ENCODE assay signal across 8 cellular contexts in genomic region chr11:36376888-36377758, GRCh38.
DNase-seq lines count a peak whose midpoint lies in the region; ATAC-seq, FAIRE-seq and TF ChIP-seq lines count a peak whose summit lies in the region.

No MANE protein-coding gene starts in this region.

- ATAC-seq in HG03159 (IDR thresholded peaks at IDR 0.05; ENCODE audit: unreplicated experiment) = peak; percentile 47
- no peak for ATAC-seq in HG03139 (IDR thresholded peaks at IDR 0.05; ENCODE audit: unreplicated experiment)

- peak; percentile 51 for TF ChIP-seq CTCF in GM12864 (IDR thresholded peaks at IDR 0.05; ENCODE audit: low read depth, low read length, missing control alignments)
- TF ChIP-seq CTCF in brain microvascular endothelial cell (IDR thresholded peaks at IDR 0.05; ENCODE audit: low read depth, low read length, missing control alignments) = peak; percentile 73

- WGBS in small intestine, 3 donors = 0 to 1% (median 0%) methylated on average over 58 to 68 of the region's 68 CpGs

- H3K36me3 ChIP-seq in brain microvascular endothelial cell (replicated peaks) = peaks cover 3% of the 10 kb centered on the region
- H3K36me3 ChIP-seq in small intestine (ENCODE audit: control insufficient read depth in 2 of 2, insufficient read depth in 2 of 2, low read length in 2 of 2) = peaks cover 0 to 2% of the 10 kb centered on the region in 2 donors

- no peaks in the 10 kb centered on the region for H3K9me3 ChIP-seq in small intestine (ENCODE audit: control insufficient read depth, low read depth)

- in situ Hi-C loops in brain microvascular endothelial cell (cut with HindIII; ENCODE audit: low pct_ligation_motif_present, low sequenced_read_pairs) = no loop called here

- no peak for FAIRE-seq in small intestine (lab: Jason Lieb, UNC)

- H3K4me1 ChIP-seq in small intestine (ENCODE audit: control insufficient read depth in 2 of 2, insufficient read depth in 1 of 2, low read depth in 1 of 2, low read length in 1 of 2) = peaks cover 2 to 5% of the 10 kb centered on the region in 2 donors

- H3K27me3 ChIP-seq in brain microvascular endothelial cell (replicated peaks) = no peaks in the 10 kb centered on the region
- H3K27me3 ChIP-seq in small intestine (ENCODE audit: control insufficient read depth in 2 of 2, insufficient read depth in 2 of 2, low read length in 2 of 2) = no peaks in the 10 kb centered on the region

- peaks cover 38% of the 10 kb centered on the region for H3K27me3 Mint-ChIP-seq in T-helper 1 cell treated with Interleukin-12 subunit alpha and Interleukin-12 subunit beta and Interleukin-4 antibody, amounts not matched to agents 30 μg/mL and 1 μg/mL, for 36 hours (ENCODE audit: low read depth)

- no peak for DNase-seq in GM12864 (ENCODE audit: low read depth)
- DNase-seq in brain microvascular endothelial cell = peak; percentile 40
- peak; percentile 72 for DNase-seq in iris pigment epithelial cell (ENCODE audit: low read depth)
- peak; percentile 48 for DNase-seq in small intestine
- DNase-seq in NCI-H2029 treated with DMSO at 0.1 percent for 48 hours (lab: John Stamatoyannopoulos, UW) = no peak

- H3K9me3 Mint-ChIP-seq in T-helper 1 cell treated with Interleukin-12 subunit alpha and Interleukin-12 subunit beta and Interleukin-4 antibody, amounts not matched to agents 30 μg/mL and 1 μg/mL, for 36 hours = no peaks in the 10 kb centered on the region

- peak overlapping the region; percentile 85 for H3K27ac Mint-ChIP-seq in T-helper 1 cell treated with Interleukin-12 subunit alpha and Interleukin-12 subunit beta and Interleukin-4 antibody, amounts not matched to agents 30 μg/mL and 1 μg/mL, for 36 hours

- H3K4me3 Mint-ChIP-seq in T-helper 1 cell treated with Interleukin-12 subunit alpha and Interleukin-12 subunit beta and Interleukin-4 antibody, amounts not matched to agents 30 μg/mL and 1 μg/mL, for 36 hours = peak overlapping the region; percentile 94

- peaks cover 29% of the 10 kb centered on the region for H3K36me3 Mint-ChIP-seq in T-helper 1 cell treated with Interleukin-12 subunit alpha and Interleukin-12 subunit beta and Interleukin-4 antibody, amounts not matched to agents 30 μg/mL and 1 μg/mL, for 36 hours (ENCODE audit: low read depth)

- peaks cover 43% of the 10 kb centered on the region for H3K4me1 Mint-ChIP-seq in T-helper 1 cell treated with Interleukin-12 subunit alpha and Interleukin-12 subunit beta and Interleukin-4 antibody, amounts not matched to agents 30 μg/mL and 1 μg/mL, for 36 hours (ENCODE audit: low read depth)

- peak overlapping the region; percentile 51 for H3K4me3 ChIP-seq in GM12864 (ENCODE audit: low read depth, low read length)
- H3K4me3 ChIP-seq in brain microvascular endothelial cell (ENCODE audit: low read depth, low read length) = peak overlapping the region; percentile 91
- peak overlapping the region; percentile 71 to 88 for H3K4me3 ChIP-seq in small intestine (ENCODE audit: low read depth in 1 of 2, low read length in 2 of 2)

- peak overlapping the region; percentile 34 for H3K27ac ChIP-seq in brain microvascular endothelial cell
- peak overlapping the region; percentile 34 to 63 for H3K27ac ChIP-seq in small intestine (ENCODE audit: low read depth in 1 of 2, low read length in 1 of 2)

Comparison
In these comparisons a context has a peak if more than half of its experiments do, and no peak if none do; other contexts are left out.
1. DNase-seq: peak in brain microvascular endothelial cell (single experiment), iris pigment epithelial cell (single experiment) and small intestine (single experiment); none in GM12864 (single experiment) and NCI-H2029 treated with DMSO at 0.1 percent for 48 hours (single experiment).
2. Peak in every context shown above with its lines, with median percentiles within 50 percentile points of each other: H3K4me3 ChIP-seq.